21 cellular contexts compared by ENCODE assay signal in the genomic region with DNA sequence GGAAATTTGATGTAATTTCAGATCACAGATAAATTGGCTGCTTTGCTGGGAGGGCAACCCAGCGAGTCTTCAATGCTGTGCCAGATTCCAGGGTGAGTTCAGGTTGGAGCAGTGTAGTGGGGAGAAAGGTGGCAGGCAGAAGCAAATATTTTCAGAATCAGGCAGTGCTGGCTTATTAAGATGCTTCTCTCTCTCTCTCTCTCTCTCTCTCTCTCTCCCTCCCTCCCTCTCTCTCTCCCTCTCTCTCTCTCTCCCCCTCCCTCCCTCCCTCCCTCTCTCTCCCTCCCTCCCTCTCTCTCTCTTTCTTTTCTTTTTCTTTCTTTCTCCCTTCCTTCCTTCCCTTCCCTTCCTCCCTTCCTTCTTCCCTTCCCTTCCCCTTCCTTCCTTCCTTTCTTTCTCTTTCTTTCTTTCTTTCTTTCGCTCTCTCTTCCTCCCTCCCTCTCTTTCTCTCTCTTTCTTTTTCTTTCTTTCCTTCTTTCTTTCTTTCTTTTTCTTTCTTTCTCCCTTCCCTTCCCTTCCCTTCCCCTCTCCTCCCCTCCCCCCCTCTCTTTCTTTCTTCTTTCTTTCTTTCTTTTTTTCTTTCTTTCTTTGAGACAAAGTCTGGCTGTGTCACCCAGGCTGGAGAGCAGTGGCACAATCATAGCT. TPM values are rescaled to one million over a fixed set of nuclear protein-coding genes. Genes with fewer than 3 reads are reported as not detected.
"Had no signal": no experiment of that assay in that cellular context is flagged by ENCODE, and none has a peak within 500 bp of the region (broad histone marks: within the 10 kb centered on the region; RNA-seq: fewer than 3 reads in every experiment).

No MANE protein-coding gene starts in this region.

- H3K27ac ChIP-seq: breast epithelium, upper lobe of right lung had no signal

- H3K4me1 Mint-ChIP-seq: memory B cell, T-helper 17 cell had no signal

- H3K4me3 ChIP-seq: breast epithelium, spleen, upper lobe of right lung had no signal

- H3K36me3 ChIP-seq: breast epithelium had no signal

- DNase-seq: activated CD4-positive, alpha-beta T cell treated with anti-CD3 and anti-CD28 coated beads for 4 hours; activated CD4-positive, alpha-beta T cell treated with anti-CD3 and anti-CD28 coated beads, Interleukin-2, amount 50 U/mL, for 48 hours; activated CD4-positive, CD25-positive, alpha-beta regulatory T cell; activated CD8-positive, alpha-beta memory T cell treated with anti-CD3 and anti-CD28 coated beads, Interleukin-2, amount 50 U/mL, for 48 hours; activated naive CD4-positive, alpha-beta T cell; activated T-cell treated with anti-CD3 and anti-CD28 coated beads, Interleukin-2, amount 50 U/mL, for 4 hours; foreskin melanocyte; nucleus accumbens; spleen; stimulated activated CD4-positive, alpha-beta T cell treated with anti-CD3 and anti-CD28 coated beads, Interleukin-4, amount 100 ng/mL, for 1 hour; stimulated activated naive CD4-positive, alpha-beta T cell; SW 1271; T-helper 17 cell; upper lobe of right lung had no signal

- H3K9me3 Mint-ChIP-seq: activated T-cell treated with anti-CD3 and anti-CD28 coated beads, Interleukin-2, amount 50 U/mL, for 4 hours; activated T-helper 2 cell treated with anti-CD3 and anti-CD28 coated beads, Interferon-gamma antibody, Interleukin-2, Interleukin-4, amounts not matched to agents 10 μg/mL and 5 μg/mL and 100 μg/mL, durations not matched to agents 14 hours and 24 hours and 36 hours; memory B cell had no signal

- ATAC-seq: activated T-cell treated with anti-CD3 and anti-CD28 coated beads, Interleukin-2, amount 50 U/mL, for 4 hours; esophagus mucosa; T-helper 17 cell; upper lobe of right lung had no signal

- H3K27me3 ChIP-seq: breast epithelium, spleen, upper lobe of right lung had no signal

- H3K27me3 Mint-ChIP-seq: activated naive CD8-positive, alpha-beta T cell had no signal

- H3K4me3 Mint-ChIP-seq: activated naive CD8-positive, alpha-beta T cell; activated T-cell treated with anti-CD3 and anti-CD28 coated beads, Interleukin-2, amount 50 U/mL, for 4 hours; memory B cell; T-helper 17 cell had no signal

- H3K9me3 ChIP-seq: breast epithelium, spleen, upper lobe of right lung had no signal

- H3K36me3 Mint-ChIP-seq: activated naive CD8-positive, alpha-beta T cell; memory B cell had no signal

- H3K27ac Mint-ChIP-seq: activated naive CD8-positive, alpha-beta T cell; activated T-helper 2 cell treated with anti-CD3 and anti-CD28 coated beads, Interferon-gamma antibody, Interleukin-2, Interleukin-4, amounts not matched to agents 10 μg/mL and 5 μg/mL and 100 μg/mL, durations not matched to agents 14 hours and 24 hours and 36 hours; memory B cell; T-helper 17 cell had no signal

- H3K4me1 ChIP-seq: breast epithelium had no signal

RNA-seq across cellular contexts. Expression of a gene that starts 34.6 kb away (rescaled TPM):
- total RNA-seq: activated CD8-positive, alpha-beta memory T cell treated with anti-CD3 and anti-CD28 coated beads for 36 hours; activated T-helper 2 cell treated with anti-CD3 and anti-CD28 coated beads, Interferon-gamma antibody, Interleukin-2, Interleukin-4, amounts not matched to agents 10 μg/mL and 5 μg/mL and 100 μg/mL, durations not matched to agents 14 hours and 24 hours and 36 hours; T-helper 17 cell had no signal
- polyA plus RNA-seq: neural cell had no signal
